In the genomic region with DNA sequence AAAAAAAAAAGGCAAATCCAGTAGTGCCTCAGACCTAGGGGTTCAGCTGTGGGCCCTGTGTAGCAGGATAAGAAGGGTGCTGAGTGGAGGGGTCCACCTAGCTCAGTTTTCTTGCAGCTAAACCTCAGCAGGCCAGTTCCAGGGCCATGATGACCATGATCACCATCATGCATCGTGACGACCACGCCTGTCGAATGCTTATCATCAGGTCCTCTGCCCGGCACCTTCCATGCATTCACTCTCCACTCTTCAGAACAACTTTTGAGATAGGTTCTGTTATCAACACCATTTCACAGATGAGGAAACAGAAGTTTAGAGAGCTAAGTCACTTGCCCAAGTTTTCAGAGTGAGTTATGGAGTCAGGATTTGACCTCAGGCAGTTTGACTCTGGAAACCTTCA, we compare ENCODE assay signal across 1 cellular context.
TF ChIP-seq lines count a peak whose summit lies in the region.

No MANE protein-coding gene starts in this region.

TF ChIP-seq in K562, 482 proteins besides CTCF, POLR2A, EP300 and RAD21 (continued from another document):
- TF ChIP-seq, protein P1, sequence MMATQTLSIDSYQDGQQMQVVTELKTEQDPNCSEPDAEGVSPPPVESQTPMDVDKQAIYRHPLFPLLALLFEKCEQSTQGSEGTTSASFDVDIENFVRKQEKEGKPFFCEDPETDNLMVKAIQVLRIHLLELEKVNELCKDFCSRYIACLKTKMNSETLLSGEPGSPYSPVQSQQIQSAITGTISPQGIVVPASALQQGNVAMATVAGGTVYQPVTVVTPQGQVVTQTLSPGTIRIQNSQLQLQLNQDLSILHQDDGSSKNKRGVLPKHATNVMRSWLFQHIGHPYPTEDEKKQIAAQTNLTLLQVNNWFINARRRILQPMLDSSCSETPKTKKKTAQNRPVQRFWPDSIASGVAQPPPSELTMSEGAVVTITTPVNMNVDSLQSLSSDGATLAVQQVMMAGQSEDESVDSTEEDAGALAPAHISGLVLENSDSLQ (IDR thresholded peaks at IDR 0.05) = peak; percentile 52
- no peak for TF ChIP-seq NR2C1 (IDR thresholded peaks at IDR 0.05)
- TF ChIP-seq NR2C1 (tag; IDR thresholded peaks at IDR 0.05) = 0 out of 2 replicates have a peak, but pooled peaks have one; percentile 33
- TF ChIP-seq PHF20 (IDR thresholded peaks at IDR 0.05; ENCODE audit: partially characterized antibody) = no peak
- TF ChIP-seq DPF2 (IDR thresholded peaks at IDR 0.05) = peak; percentile 48; the same call in 1 of the 2 replicates
- TF ChIP-seq CEBPB (tag; IDR thresholded peaks at IDR 0.05) = 0 out of 2 replicates have a peak, but pooled peaks have one; percentile 42
- peak; percentile 35; the same call in 1 of the 2 replicates for TF ChIP-seq CBFA2T2 (conservative IDR thresholded peaks at IDR 0.05)
- TF ChIP-seq CBFA2T3 (IDR thresholded peaks at IDR 0.05) = peak; percentile 72
- TF ChIP-seq, protein P2, sequence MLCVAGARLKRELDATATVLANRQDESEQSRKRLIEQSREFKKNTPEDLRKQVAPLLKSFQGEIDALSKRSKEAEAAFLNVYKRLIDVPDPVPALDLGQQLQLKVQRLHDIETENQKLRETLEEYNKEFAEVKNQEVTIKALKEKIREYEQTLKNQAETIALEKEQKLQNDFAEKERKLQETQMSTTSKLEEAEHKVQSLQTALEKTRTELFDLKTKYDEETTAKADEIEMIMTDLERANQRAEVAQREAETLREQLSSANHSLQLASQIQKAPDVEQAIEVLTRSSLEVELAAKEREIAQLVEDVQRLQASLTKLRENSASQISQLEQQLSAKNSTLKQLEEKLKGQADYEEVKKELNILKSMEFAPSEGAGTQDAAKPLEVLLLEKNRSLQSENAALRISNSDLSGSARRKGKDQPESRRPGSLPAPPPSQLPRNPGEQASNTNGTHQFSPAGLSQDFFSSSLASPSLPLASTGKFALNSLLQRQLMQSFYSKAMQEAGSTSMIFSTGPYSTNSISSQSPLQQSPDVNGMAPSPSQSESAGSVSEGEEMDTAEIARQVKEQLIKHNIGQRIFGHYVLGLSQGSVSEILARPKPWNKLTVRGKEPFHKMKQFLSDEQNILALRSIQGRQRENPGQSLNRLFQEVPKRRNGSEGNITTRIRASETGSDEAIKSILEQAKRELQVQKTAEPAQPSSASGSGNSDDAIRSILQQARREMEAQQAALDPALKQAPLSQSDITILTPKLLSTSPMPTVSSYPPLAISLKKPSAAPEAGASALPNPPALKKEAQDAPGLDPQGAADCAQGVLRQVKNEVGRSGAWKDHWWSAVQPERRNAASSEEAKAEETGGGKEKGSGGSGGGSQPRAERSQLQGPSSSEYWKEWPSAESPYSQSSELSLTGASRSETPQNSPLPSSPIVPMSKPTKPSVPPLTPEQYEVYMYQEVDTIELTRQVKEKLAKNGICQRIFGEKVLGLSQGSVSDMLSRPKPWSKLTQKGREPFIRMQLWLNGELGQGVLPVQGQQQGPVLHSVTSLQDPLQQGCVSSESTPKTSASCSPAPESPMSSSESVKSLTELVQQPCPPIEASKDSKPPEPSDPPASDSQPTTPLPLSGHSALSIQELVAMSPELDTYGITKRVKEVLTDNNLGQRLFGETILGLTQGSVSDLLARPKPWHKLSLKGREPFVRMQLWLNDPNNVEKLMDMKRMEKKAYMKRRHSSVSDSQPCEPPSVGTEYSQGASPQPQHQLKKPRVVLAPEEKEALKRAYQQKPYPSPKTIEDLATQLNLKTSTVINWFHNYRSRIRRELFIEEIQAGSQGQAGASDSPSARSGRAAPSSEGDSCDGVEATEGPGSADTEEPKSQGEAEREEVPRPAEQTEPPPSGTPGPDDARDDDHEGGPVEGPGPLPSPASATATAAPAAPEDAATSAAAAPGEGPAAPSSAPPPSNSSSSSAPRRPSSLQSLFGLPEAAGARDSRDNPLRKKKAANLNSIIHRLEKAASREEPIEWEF (CRISPR knock-in tag; IDR thresholded peaks at IDR 0.05) = 0 out of 2 replicates have a peak, but pooled peaks have one; percentile 33
- TF ChIP-seq TCF3 (CRISPR knock-in tag; IDR thresholded peaks at IDR 0.05) = peak; percentile 46
- TF ChIP-seq JUND (IDR thresholded peaks at IDR 0.05; ENCODE audit: borderline replicate concordance, low read depth, low read length) = no peak
- TF ChIP-seq JUND (tag; IDR thresholded peaks at IDR 0.05; ENCODE audit: borderline replicate concordance, low read depth, low read length) = peak; percentile 12; the same call in 1 of the 3 replicates
- 0 out of 2 replicates have a peak, but pooled peaks have one; percentile 17 for TF ChIP-seq L3MBTL2 (IDR thresholded peaks at IDR 0.05)
- TF ChIP-seq NR4A1 (CRISPR knock-in tag; IDR thresholded peaks at IDR 0.05) = no peak
- no peak for TF ChIP-seq NR4A1 (tag; IDR thresholded peaks at IDR 0.05)
- peak; percentile 31 for TF ChIP-seq MEIS2 (IDR thresholded peaks at IDR 0.05; ENCODE audit: partially characterized antibody)
- TF ChIP-seq, protein P3, sequence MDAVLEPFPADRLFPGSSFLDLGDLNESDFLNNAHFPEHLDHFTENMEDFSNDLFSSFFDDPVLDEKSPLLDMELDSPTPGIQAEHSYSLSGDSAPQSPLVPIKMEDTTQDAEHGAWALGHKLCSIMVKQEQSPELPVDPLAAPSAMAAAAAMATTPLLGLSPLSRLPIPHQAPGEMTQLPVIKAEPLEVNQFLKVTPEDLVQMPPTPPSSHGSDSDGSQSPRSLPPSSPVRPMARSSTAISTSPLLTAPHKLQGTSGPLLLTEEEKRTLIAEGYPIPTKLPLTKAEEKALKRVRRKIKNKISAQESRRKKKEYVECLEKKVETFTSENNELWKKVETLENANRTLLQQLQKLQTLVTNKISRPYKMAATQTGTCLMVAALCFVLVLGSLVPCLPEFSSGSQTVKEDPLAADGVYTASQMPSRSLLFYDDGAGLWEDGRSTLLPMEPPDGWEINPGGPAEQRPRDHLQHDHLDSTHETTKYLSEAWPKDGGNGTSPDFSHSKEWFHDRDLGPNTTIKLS (IDR thresholded peaks at IDR 0.05; ENCODE audit: borderline replicate concordance, low read depth) = 0 out of 2 replicates have a peak, but pooled peaks have one; percentile 18
- TF ChIP-seq, protein P4, sequence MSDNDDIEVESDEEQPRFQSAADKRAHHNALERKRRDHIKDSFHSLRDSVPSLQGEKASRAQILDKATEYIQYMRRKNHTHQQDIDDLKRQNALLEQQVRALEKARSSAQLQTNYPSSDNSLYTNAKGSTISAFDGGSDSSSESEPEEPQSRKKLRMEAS (CRISPR knock-in tag; IDR thresholded peaks at IDR 0.05) = 0 out of 2 replicates have a peak, but pooled peaks have one; percentile 25
- TF ChIP-seq CCNT2 (IDR thresholded peaks at IDR 0.05; ENCODE audit: borderline replicate concordance, extremely low read depth, insufficient read length, low read depth, low read length) = no peak
- peak in 1 of 2 experiments; percentile 86; a peak in 2 of 4 replicates for TF ChIP-seq RCOR1 (IDR thresholded peaks at IDR 0.05; ENCODE audit: borderline replicate concordance in 1 of 2, low read depth in 2 of 2, low read length in 2 of 2)
- no peak for TF ChIP-seq KAT8 (IDR thresholded peaks at IDR 0.05; ENCODE audit: low read depth)
- TF ChIP-seq CREM (IDR thresholded peaks at IDR 0.05; ENCODE audit: low read depth) = peak; percentile 31; the same call in 1 of the 2 replicates
- TF ChIP-seq, protein P5, sequence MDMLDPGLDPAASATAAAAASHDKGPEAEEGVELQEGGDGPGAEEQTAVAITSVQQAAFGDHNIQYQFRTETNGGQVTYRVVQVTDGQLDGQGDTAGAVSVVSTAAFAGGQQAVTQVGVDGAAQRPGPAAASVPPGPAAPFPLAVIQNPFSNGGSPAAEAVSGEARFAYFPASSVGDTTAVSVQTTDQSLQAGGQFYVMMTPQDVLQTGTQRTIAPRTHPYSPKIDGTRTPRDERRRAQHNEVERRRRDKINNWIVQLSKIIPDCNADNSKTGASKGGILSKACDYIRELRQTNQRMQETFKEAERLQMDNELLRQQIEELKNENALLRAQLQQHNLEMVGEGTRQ (CRISPR knock-in tag; IDR thresholded peaks at IDR 0.05) = 0 out of 2 replicates have a peak, but pooled peaks have one; percentile 2
- TF ChIP-seq SMARCE1 (IDR thresholded peaks at IDR 0.05) = no peak
- TF ChIP-seq TBP (optimal IDR thresholded peaks at IDR 0.05; ENCODE audit: low read depth, low read length) = peak; percentile 13
- TF ChIP-seq ATF7 (IDR thresholded peaks at IDR 0.05) = 0 out of 2 replicates have a peak, but pooled peaks have one; percentile 31
